Comparison of ENCODE assay signal across 9 cellular contexts in genomic region chr19:46786236-46787039, GRCh38. TPM values are rescaled to one million over a fixed set of nuclear protein-coding genes. Genes with fewer than 3 reads are reported as not detected.
DNase-seq lines count a peak whose midpoint lies in the region; ATAC-seq, FAIRE-seq and TF ChIP-seq lines count a peak whose summit lies in the region.
"Had no signal": no experiment of that assay in that cellular context is flagged by ENCODE, and none has a peak within 500 bp of the region (broad histone marks: within the 10 kb centered on the region; RNA-seq: fewer than 3 reads in every experiment).

No MANE protein-coding gene starts in this region.

- no peak for ATAC-seq in HG03342 (IDR thresholded peaks at IDR 0.05; ENCODE audit: unreplicated experiment)

- H3K27ac Mint-ChIP-seq in CD14-positive monocyte: peak overlapping the region; percentile 88 to 95 (median 94)

- no peak for FAIRE-seq in H54 (lab: Jason Lieb, UNC)
- FAIRE-seq: TTC549 had no signal

- no peak for TF ChIP-seq POLR2A in H54 (IDR thresholded peaks at IDR 0.05; ENCODE audit: low read depth, low read length)

- H3K4me1 Mint-ChIP-seq in CD14-positive monocyte: peaks cover 41% of the 10 kb centered on the region

- intact Hi-C loops in CD14-positive monocyte (cut with micrococcal nuclease): loop anchor here (2.0 to 5.0 kb wide), 3 partner anchors 38 to 326 kb away; partner anchors contain the start of genes AP2S1 (in 1 of the 2) and ZC3H4 (in 1 of the 2)

- no peaks in the 10 kb centered on the region for H3K9me3 Mint-ChIP-seq in CD14-positive monocyte

- H3K4me3 Mint-ChIP-seq in CD14-positive monocyte: peak overlapping the region; percentile 95 to 97

- H3K36me3 Mint-ChIP-seq in CD14-positive monocyte: peaks cover 25 to 32% of the 10 kb centered on the region in 2 donors

- no peak for TF ChIP-seq CTCF in CD14-positive monocyte (IDR thresholded peaks at IDR 0.05)

- peaks cover 0 to under 1% (median 0%) of the 10 kb centered on the region in 3 donors for H3K27me3 Mint-ChIP-seq in CD14-positive monocyte (ENCODE audit: low read depth in 3 of 3)

- DNase-seq in CD14-positive monocyte (ENCODE audit: low spot score) (peak; percentile 83), H54 (ENCODE audit: insufficient read length, low spot score) (peak; percentile 60), NCI-H748 treated with DMSO at 0.1 percent for 48 hours (lab: John Stamatoyannopoulos, UW) (peak; percentile 18), ecto neural progenitor cell (ENCODE audit: low spot score) (peak; percentile 61), medulla oblongata (ENCODE audit: extremely low spot score) (peak; percentile 65)
- peak; percentile 70 to 89 for DNase-seq in activated CD4-positive, alpha-beta T cell treated with anti-CD3 and anti-CD28 coated beads, Interleukin-2, amount 50 U/mL, for 24 hours (ENCODE audit: low read depth in 1 of 2, low spot score in 1 of 2)
- peak; percentile 74 for DNase-seq in stimulated activated CD8-positive, alpha-beta memory T cell treated with anti-CD3 and anti-CD28 coated beads, Interleukin-12 subunit alpha, Interleukin-12 subunit beta, amount 100 ng/mL, for 4 hours (ENCODE audit: low read depth)

RNA-seq across cellular contexts. Expression of gene SLC1A5, which starts 2.0 kb away (rescaled TPM):
- 10 to 100 TPM; 57.3 to 64.9 TPM for polyA plus RNA-seq in CD14-positive monocyte

RNA-seq across cellular contexts. Expression of gene STRN4, which starts 40.2 kb away (rescaled TPM):
- 10 to 100 TPM; 37.5 to 48.0 TPM for polyA plus RNA-seq in CD14-positive monocyte

RNA-seq across cellular contexts. Expression of gene FKRP, which starts 40.6 kb away (rescaled TPM):
- polyA plus RNA-seq in CD14-positive monocyte: 1 to 10 TPM; 2.1 to 2.7 TPM

Comparison
In these comparisons a context has a peak if more than half of its experiments do, and no peak if none do; other contexts are left out.
1. DNase-seq: peak in every context shown above with its lines; median percentile 83 in CD14-positive monocyte; 80 in activated CD4-positive, alpha-beta T cell treated with anti-CD3 and anti-CD28 coated beads, Interleukin-2, amount 50 U/mL, for 24 hours; 74 in stimulated activated CD8-positive, alpha-beta memory T cell treated with anti-CD3 and anti-CD28 coated beads, Interleukin-12 subunit alpha, Interleukin-12 subunit beta, amount 100 ng/mL, for 4 hours; 65 in medulla oblongata; 61 in ecto neural progenitor cell; 60 in H54; 18 in NCI-H748 treated with DMSO at 0.1 percent for 48 hours.